ENCODE assay signal across 18 cellular contexts in genomic region chr5:7814816-7815215, GRCh38. TPM values are rescaled to one million over a fixed set of nuclear protein-coding genes. Genes with fewer than 3 reads are reported as not detected.
DNase-seq lines count a peak whose midpoint lies in the region; ATAC-seq, FAIRE-seq and TF ChIP-seq lines count a peak whose summit lies in the region.
"Had no signal": no experiment of that assay in that cellular context is flagged by ENCODE, and none has a peak within 500 bp of the region (broad histone marks: within the 10 kb centered on the region; RNA-seq: fewer than 3 reads in every experiment).

No MANE protein-coding gene starts in this region.

- no peak overlapping the region for H2BK12ac ChIP-seq in trophoblast cell (ENCODE audit: low read length)

- no peak for TF ChIP-seq CTCF in foreskin keratinocyte (conservative IDR thresholded peaks at IDR 0.05)

- intact Hi-C loops in activated CD4-positive, alpha-beta memory T cell treated with anti-CD3 and anti-CD28 coated beads for 36 hours (cut with micrococcal nuclease): no loop called here

- H2AFZ ChIP-seq in trophoblast cell (ENCODE audit: insufficient read depth, low read length, poor library complexity): no peak overlapping the region

- H3K79me2 ChIP-seq in mesendoderm (ENCODE audit: control insufficient read depth, insufficient read depth, low read length) (no peaks in the 10 kb centered on the region), trophoblast cell (ENCODE audit: control insufficient read depth, insufficient read depth, low read length, poor library complexity) (no peaks in the 10 kb centered on the region)

- H3K4me1 ChIP-seq in mesendoderm (ENCODE audit: control insufficient read depth, low read depth, low read length): peaks cover 2% of the 10 kb centered on the region
- peaks cover 0 to 2% of the 10 kb centered on the region in 2 experiments for H3K4me1 ChIP-seq in trophoblast cell (ENCODE audit: control insufficient read depth in 1 of 2, insufficient read depth in 2 of 2, low read length in 2 of 2)
- no peaks in the 10 kb centered on the region for H3K4me1 ChIP-seq in foreskin keratinocyte
- H3K4me1 ChIP-seq: Caco-2 had no signal

- H4K12ac ChIP-seq in trophoblast cell (ENCODE audit: low read depth, low read length): no peak overlapping the region

- H3K18ac ChIP-seq in mesendoderm (ENCODE audit: low read length): no peak overlapping the region
- no peak overlapping the region for H3K18ac ChIP-seq in trophoblast cell (ENCODE audit: low read length)

- DNase-seq in activated CD4-positive, alpha-beta memory T cell treated with anti-CD3 and anti-CD28 coated beads for 36 hours: no peak
- no peak for DNase-seq in activated CD4-positive, alpha-beta memory T cell treated with anti-CD3 and anti-CD28 coated beads, Interleukin-2, amount 10 ng/mL, durations not matched to agents 7 days and 5 days
- peak; percentile 22 for DNase-seq in mesendoderm
- DNase-seq in trophoblast cell: peak; percentile 64 to 80
- DNase-seq in foreskin keratinocyte: no peak
- DNase-seq in DMS79 (lab: John Stamatoyannopoulos, UW): no peak
- DNase-seq in urothelium cell line (ENCODE audit: low spot score): no peak
- DNase-seq in globus pallidus (ENCODE audit: low spot score): no peak
- DNase-seq: Caco-2; CD8-positive, alpha-beta T cell; GF-D8; GOT3; H9 had no signal

- H3K4me1 Mint-ChIP-seq in activated CD4-positive, alpha-beta memory T cell treated with anti-CD3 and anti-CD28 coated beads for 36 hours (ENCODE audit: low read depth): no peaks in the 10 kb centered on the region
- no peaks in the 10 kb centered on the region for H3K4me1 Mint-ChIP-seq in activated CD4-positive, alpha-beta memory T cell treated with anti-CD3 and anti-CD28 coated beads, Interleukin-2, amount 10 ng/mL, durations not matched to agents 7 days and 5 days

- H3K4ac ChIP-seq in mesendoderm (ENCODE audit: low read depth, low read length) (no peak overlapping the region), trophoblast cell (ENCODE audit: low read depth, low read length) (no peak overlapping the region)

- peak overlapping the region; percentile 53 for H3K27ac Mint-ChIP-seq in activated CD4-positive, alpha-beta memory T cell treated with anti-CD3 and anti-CD28 coated beads for 36 hours
- no peak overlapping the region for H3K27ac Mint-ChIP-seq in activated CD4-positive, alpha-beta memory T cell treated with anti-CD3 and anti-CD28 coated beads, Interleukin-2, amount 10 ng/mL, durations not matched to agents 7 days and 5 days
- H3K27ac Mint-ChIP-seq: CD8-positive, alpha-beta T cell had no signal

- H2BK120ac ChIP-seq in mesendoderm (ENCODE audit: low read depth, low read length) (no peak overlapping the region), trophoblast cell (ENCODE audit: insufficient read depth, low read length, poor library complexity) (no peak overlapping the region)

- peaks cover 42% of the 10 kb centered on the region for H3K27me3 Mint-ChIP-seq in activated CD4-positive, alpha-beta memory T cell treated with anti-CD3 and anti-CD28 coated beads for 36 hours
- peaks cover 26% of the 10 kb centered on the region for H3K27me3 Mint-ChIP-seq in activated CD4-positive, alpha-beta memory T cell treated with anti-CD3 and anti-CD28 coated beads, Interleukin-2, amount 10 ng/mL, durations not matched to agents 7 days and 5 days

- H3K79me1 ChIP-seq in mesendoderm (ENCODE audit: low read length) (no peaks in the 10 kb centered on the region), trophoblast cell (ENCODE audit: low read length) (no peaks in the 10 kb centered on the region)

- H3K14ac ChIP-seq in trophoblast cell (ENCODE audit: low read length): no peak overlapping the region

- no peak overlapping the region for H2AK5ac ChIP-seq in mesendoderm (ENCODE audit: low read length)
- H2AK5ac ChIP-seq in trophoblast cell (ENCODE audit: low read length): no peak overlapping the region

- H3K36me3 Mint-ChIP-seq in activated CD4-positive, alpha-beta memory T cell treated with anti-CD3 and anti-CD28 coated beads for 36 hours: no peaks in the 10 kb centered on the region
- no peaks in the 10 kb centered on the region for H3K36me3 Mint-ChIP-seq in activated CD4-positive, alpha-beta memory T cell treated with anti-CD3 and anti-CD28 coated beads, Interleukin-2, amount 10 ng/mL, durations not matched to agents 7 days and 5 days (ENCODE audit: low read depth)
- H3K36me3 Mint-ChIP-seq: CD14-positive monocyte; CD8-positive, alpha-beta T cell had no signal

- H3K4me3 Mint-ChIP-seq in activated CD4-positive, alpha-beta memory T cell treated with anti-CD3 and anti-CD28 coated beads for 36 hours: no peak overlapping the region
- no peak overlapping the region for H3K4me3 Mint-ChIP-seq in activated CD4-positive, alpha-beta memory T cell treated with anti-CD3 and anti-CD28 coated beads, Interleukin-2, amount 10 ng/mL, durations not matched to agents 7 days and 5 days
- H3K4me3 Mint-ChIP-seq: CD14-positive monocyte; CD8-positive, alpha-beta T cell; H9 had no signal

- H3K36me3 ChIP-seq in mesendoderm (ENCODE audit: control insufficient read depth, insufficient read depth, low read length) (no peaks in the 10 kb centered on the region), trophoblast cell (ENCODE audit: control insufficient read depth in 1 of 2, insufficient read depth in 2 of 2, low read length in 2 of 2) (no peaks in the 10 kb centered on the region)

- FAIRE-seq in urothelium cell line (lab: Jason Lieb, UNC): no peak
- FAIRE-seq: HepG2 had no signal

- no peak overlapping the region for H3K4me2 ChIP-seq in mesendoderm (ENCODE audit: low read length)
- no peak overlapping the region for H3K4me2 ChIP-seq in trophoblast cell (ENCODE audit: low read length)

- H4K8ac ChIP-seq in mesendoderm (ENCODE audit: low read depth, low read length) (no peak overlapping the region), trophoblast cell (ENCODE audit: low read depth, low read length) (no peak overlapping the region)

- WGBS in mesendoderm (ENCODE audit: extremely low coverage, insufficient coverage, low lambda C conversion rate): no CpG with 5 or more reads among the region's 10 CpGs
- WGBS in trophoblast cell (ENCODE audit: extremely low coverage, insufficient coverage, insufficient read length): no CpG with 5 or more reads among the region's 10 CpGs

- no peaks in the 10 kb centered on the region for H3K9me3 ChIP-seq in trophoblast cell (ENCODE audit: insufficient read depth, low read depth, low read length)
- H3K9me3 ChIP-seq: Caco-2 had no signal

- no peak overlapping the region for H4K91ac ChIP-seq in trophoblast cell (ENCODE audit: low read depth, low read length)

- H3K27me3 ChIP-seq in mesendoderm (ENCODE audit: insufficient read depth, low read length, poor library complexity): no peaks in the 10 kb centered on the region
- H3K27me3 ChIP-seq in trophoblast cell (ENCODE audit: insufficient read depth, low read length): no peaks in the 10 kb centered on the region
- no peaks in the 10 kb centered on the region for H3K27me3 ChIP-seq in foreskin keratinocyte

- no peak overlapping the region for H3K56ac ChIP-seq in mesendoderm (ENCODE audit: low read length)

- H2BK15ac ChIP-seq in mesendoderm (replicated peaks; ENCODE audit: low read depth): no peak overlapping the region

- H2BK5ac ChIP-seq in mesendoderm (ENCODE audit: low read length) (peak overlapping the region; percentile 17), trophoblast cell (ENCODE audit: low read depth, low read length, poor library complexity) (no peak overlapping the region)

- no peak overlapping the region for H4K5ac ChIP-seq in mesendoderm (ENCODE audit: low read length)

- POLR2A ChIA-PET in activated CD4-positive, alpha-beta memory T cell treated with anti-CD3 and anti-CD28 coated beads for 36 hours (lab: Charles Lee): no interaction called here
- POLR2A ChIA-PET in activated CD4-positive, alpha-beta memory T cell treated with anti-CD3 and anti-CD28 coated beads, Interleukin-2, amount 10 ng/mL, durations not matched to agents 7 days and 5 days (lab: Charles Lee): no interaction called here

- H3K23ac ChIP-seq in mesendoderm (ENCODE audit: low read length) (no peak overlapping the region), trophoblast cell (ENCODE audit: low read length) (no peak overlapping the region)

- ATAC-seq in foreskin keratinocyte: no peak
- ATAC-seq: CD8-positive, alpha-beta T cell; HepG2 had no signal

- H3K27ac ChIP-seq in mesendoderm (ENCODE audit: low read depth, low read length) (no peak overlapping the region), trophoblast cell (ENCODE audit: low read depth, low read length) (no peak overlapping the region), foreskin keratinocyte (no peak overlapping the region)
- H3K27ac ChIP-seq: 22Rv1 had no signal

- H3K4me3 ChIP-seq in mesendoderm (ENCODE audit: low read length) (no peak overlapping the region), trophoblast cell (ENCODE audit: low read depth, low read length) (no peak overlapping the region)

- H3K9ac ChIP-seq in mesendoderm (ENCODE audit: low read length): no peak overlapping the region
- H3K9ac ChIP-seq in trophoblast cell (ENCODE audit: low read length): no peak overlapping the region

- CTCF ChIA-PET in activated CD4-positive, alpha-beta memory T cell treated with anti-CD3 and anti-CD28 coated beads for 36 hours (lab: Charles Lee): no interaction called here
- CTCF ChIA-PET in activated CD4-positive, alpha-beta memory T cell treated with anti-CD3 and anti-CD28 coated beads, Interleukin-2, amount 10 ng/mL, durations not matched to agents 7 days and 5 days (lab: Charles Lee): interaction anchor here (0.8 kb wide), 1 partner anchor 67 kb away, joined by 3 read pairs; no protein-coding TSS in a partner anchor

- no peaks in the 10 kb centered on the region for H3K9me3 Mint-ChIP-seq in activated CD4-positive, alpha-beta memory T cell treated with anti-CD3 and anti-CD28 coated beads for 36 hours
- H3K9me3 Mint-ChIP-seq in activated CD4-positive, alpha-beta memory T cell treated with anti-CD3 and anti-CD28 coated beads, Interleukin-2, amount 10 ng/mL, durations not matched to agents 7 days and 5 days: no peaks in the 10 kb centered on the region
- H3K9me3 Mint-ChIP-seq: CD8-positive, alpha-beta T cell; H9 had no signal

RNA-seq across cellular contexts. Expression of gene CFAP90, which starts 36.1 kb away (rescaled TPM):
- not detected for total RNA-seq in activated CD4-positive, alpha-beta memory T cell treated with anti-CD3 and anti-CD28 coated beads for 36 hours
- total RNA-seq in activated CD4-positive, alpha-beta memory T cell treated with anti-CD3 and anti-CD28 coated beads, Interleukin-2, amount 10 ng/mL, durations not matched to agents 7 days and 5 days: not detected
- polyA plus RNA-seq in mesendoderm (2013, experiment 1 of 2): 0.55 TPM
- 0.70 TPM for polyA plus RNA-seq in mesendoderm (2013, experiment 2 of 2)
- polyA plus RNA-seq in trophoblast cell (2013): 0.52 and 0.56 TPM in 2 replicates
- total RNA-seq in foreskin keratinocyte: not detected in 2 replicates
- polyA plus RNA-seq in foreskin keratinocyte: 0.03 and 0.07 TPM in 2 replicates
- total RNA-seq: A673; CD8-positive, alpha-beta T cell; HT1080 had no signal
- polyA plus RNA-seq: CD14-positive monocyte, HepG2 had no signal

RNA-seq across cellular contexts. Expression of gene FASTKD3, which starts 54.0 kb away (rescaled TPM):
- 1 to 10 TPM; 6.9 to 7.5 TPM for total RNA-seq in activated CD4-positive, alpha-beta memory T cell treated with anti-CD3 and anti-CD28 coated beads for 36 hours
- 10 to 100 TPM; 12.5 to 13.4 TPM for total RNA-seq in activated CD4-positive, alpha-beta memory T cell treated with anti-CD3 and anti-CD28 coated beads, Interleukin-2, amount 10 ng/mL, durations not matched to agents 7 days and 5 days
- polyA plus RNA-seq in mesendoderm (2013, experiment 1 of 2): 6.2 TPM
- 6.5 TPM for polyA plus RNA-seq in mesendoderm (2013, experiment 2 of 2)
- polyA plus RNA-seq in trophoblast cell (2013): 4.1 and 4.2 TPM in 2 replicates
- total RNA-seq in foreskin keratinocyte: 10.5 and 13.2 TPM in 2 replicates
- 9.0 and 10.9 TPM in 2 replicates for polyA plus RNA-seq in foreskin keratinocyte

RNA-seq across cellular contexts. Expression of gene MTRR, which starts 54.1 kb away (rescaled TPM):
- total RNA-seq in activated CD4-positive, alpha-beta memory T cell treated with anti-CD3 and anti-CD28 coated beads for 36 hours: 10 to 100 TPM; 45.2 to 47.1 TPM
- 10 to 100 TPM; 58.4 to 65.3 TPM for total RNA-seq in activated CD4-positive, alpha-beta memory T cell treated with anti-CD3 and anti-CD28 coated beads, Interleukin-2, amount 10 ng/mL, durations not matched to agents 7 days and 5 days
- 52.5 TPM for polyA plus RNA-seq in mesendoderm (2013, experiment 1 of 2)
- 48.4 TPM for polyA plus RNA-seq in mesendoderm (2013, experiment 2 of 2)
- polyA plus RNA-seq in trophoblast cell (2013): 26.2 and 27.7 TPM in 2 replicates
- 38.1 and 40.0 TPM in 2 replicates for total RNA-seq in foreskin keratinocyte
- polyA plus RNA-seq in foreskin keratinocyte: 12.8 and 15.4 TPM in 2 replicates

Comparison
In these comparisons a context has a peak if more than half of its experiments do, and no peak if none do; other contexts are left out.
1. DNase-seq: peak in mesendoderm (single experiment) and trophoblast cell (2 of 2); none in activated CD4-positive, alpha-beta memory T cell treated with anti-CD3 and anti-CD28 coated beads for 36 hours (single experiment), activated CD4-positive, alpha-beta memory T cell treated with anti-CD3 and anti-CD28 coated beads, Interleukin-2, amount 10 ng/mL, durations not matched to agents 7 days and 5 days (single experiment), foreskin keratinocyte (0 of 2), DMS79 (single experiment), urothelium cell line (single experiment) and globus pallidus (single experiment).